In the genomic region with DNA sequence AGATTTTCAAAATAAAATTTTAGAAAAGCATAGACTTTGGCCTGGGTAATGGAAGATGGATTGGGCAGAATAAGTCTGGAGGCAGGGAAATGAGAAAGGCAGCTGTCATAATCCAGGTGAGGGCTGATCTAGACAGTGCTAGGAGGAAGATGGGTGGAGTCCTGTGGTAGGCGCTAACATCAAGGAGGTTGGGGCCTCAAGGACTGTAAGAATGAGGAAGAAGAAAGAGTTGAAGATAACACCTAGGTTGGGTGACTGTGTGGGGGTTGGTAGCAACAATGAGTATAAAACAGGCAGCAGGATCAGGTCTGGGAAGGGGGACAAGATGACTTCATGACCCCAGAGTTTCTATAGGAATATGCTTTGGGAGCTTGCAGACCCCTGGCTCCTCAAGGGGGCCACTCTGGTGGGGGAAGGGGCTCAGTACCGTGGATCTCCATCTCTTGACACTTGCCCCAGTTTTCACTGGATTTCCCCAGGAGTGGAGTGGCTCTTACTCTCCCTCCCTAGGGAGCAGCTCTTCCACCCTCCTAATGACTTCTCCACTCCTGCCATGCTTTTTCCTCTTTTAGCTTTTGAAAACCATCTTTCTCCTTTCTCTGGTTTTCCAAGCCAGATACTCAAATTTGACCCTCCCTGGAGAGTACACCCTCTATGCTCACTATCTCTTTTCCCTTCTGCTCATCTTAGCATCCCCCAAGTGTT, we compare ENCODE assay signal across 29 cellular contexts. TPM values are rescaled to one million over a fixed set of nuclear protein-coding genes. Genes with fewer than 3 reads are reported as not detected.
DNase-seq lines count a peak whose midpoint lies in the region; TF ChIP-seq lines count a peak whose summit lies in the region.
"Had no signal": no experiment of that assay in that cellular context is flagged by ENCODE, and none has a peak within 500 bp of the region (broad histone marks: within the 10 kb centered on the region; RNA-seq: fewer than 3 reads in every experiment).

No MANE protein-coding gene starts in this region.

- H3K4me3 ChIP-seq in hepatocyte (no peak overlapping the region), brain microvascular endothelial cell (ENCODE audit: low read depth, low read length) (no peak overlapping the region)
- H3K4me3 ChIP-seq: ovary, right atrium auricular region had no signal

- no peak overlapping the region for H3K4me2 ChIP-seq in hepatocyte

- peak overlapping the region; percentile 9 for H3K4me3 Mint-ChIP-seq in activated naive CD4-positive, alpha-beta T cell treated with anti-CD3 and anti-CD28 coated beads, Interleukin-2, amount 50 U/mL, for 24 hours
- H3K4me3 Mint-ChIP-seq: stimulated activated naive CD8-positive, alpha-beta T cell treated with anti-CD3 and anti-CD28 coated beads, Interleukin-15, amount 100 ng/mL, for 72 hours had no signal

- peaks cover 17% of the 10 kb centered on the region for H3K27me3 Mint-ChIP-seq in activated naive CD4-positive, alpha-beta T cell treated with anti-CD3 and anti-CD28 coated beads, Interleukin-2, amount 50 U/mL, for 24 hours

- H3K27me3 ChIP-seq in hepatocyte = peaks cover 58% of the 10 kb centered on the region
- peaks cover 47% of the 10 kb centered on the region for H3K27me3 ChIP-seq in brain microvascular endothelial cell (replicated peaks)
- H3K27me3 ChIP-seq: ovary, right atrium auricular region had no signal

- no peak overlapping the region for H2AFZ ChIP-seq in hepatocyte

- no peaks in the 10 kb centered on the region for H3K79me2 ChIP-seq in hepatocyte

- no peaks in the 10 kb centered on the region for H3K9me2 ChIP-seq in hepatocyte (replicated peaks; ENCODE audit: insufficient read depth)

- in situ Hi-C loops in brain microvascular endothelial cell (cut with HindIII; ENCODE audit: low pct_ligation_motif_present, low sequenced_read_pairs) = no loop called here

- no peaks in the 10 kb centered on the region for H3K9me3 ChIP-seq in hepatocyte (ENCODE audit: low read depth)
- H3K9me3 ChIP-seq: ovary, right atrium auricular region had no signal

- peaks cover 24% of the 10 kb centered on the region for H3K4me1 ChIP-seq in hepatocyte (ENCODE audit: insufficient read depth)

- no peaks in the 10 kb centered on the region for H3K36me3 Mint-ChIP-seq in activated naive CD4-positive, alpha-beta T cell treated with anti-CD3 and anti-CD28 coated beads, Interleukin-2, amount 50 U/mL, for 24 hours

- TF ChIP-seq CTCF in hepatocyte (IDR thresholded peaks at IDR 0.05; ENCODE audit: poor library complexity) (no peak), brain microvascular endothelial cell (IDR thresholded peaks at IDR 0.05; ENCODE audit: low read depth, low read length, missing control alignments) (no peak)

- no peak for DNase-seq in activated naive CD4-positive, alpha-beta T cell (lab: John Stamatoyannopoulos, UW)
- DNase-seq in OCI-M1 (lab: John Stamatoyannopoulos, UW) (peak; percentile 72), hepatocyte (ENCODE audit: low spot score) (peak; percentile 59), NCI-H1930 (lab: John Stamatoyannopoulos, UW) (no peak), brain microvascular endothelial cell (no peak), COLO668 (lab: John Stamatoyannopoulos, UW; ENCODE audit: unreplicated experiment) (no peak)
- no peak for DNase-seq in stimulated activated CD4-positive, alpha-beta T cell treated with anti-CD3 and anti-CD28 coated beads, Interleukin-2, amount 100 ng/mL, for 24 hours
- DNase-seq: activated CD4-positive, alpha-beta T cell treated with anti-CD3 and anti-CD28 coated beads, Interleukin-2, amount 50 U/mL, for 4 hours; activated gamma-delta T cell; anterior cingulate cortex; C1 segment of cervical spinal cord; glutamatergic neuron; HCEC 1CT; KG1; kidney glomerular epithelial cell; mammary epithelial cell; NCI-H187 treated with DMSO at 0.1 percent for 48 hours; NCI-H345; ovary; SIG-M5; stimulated activated naive CD8-positive, alpha-beta T cell treated with anti-CD3 and anti-CD28 coated beads, Interleukin-15, amount 100 ng/mL, for 72 hours; trophoblast cell; WERI-Rb-1 had no signal

- 73% methylated on average over 2 of the region's 2 CpGs for WGBS in hepatocyte (ENCODE audit: low lambda C conversion rate, missing lambda C conversion rate)

- H3K4me1 Mint-ChIP-seq in activated naive CD4-positive, alpha-beta T cell treated with anti-CD3 and anti-CD28 coated beads, Interleukin-2, amount 50 U/mL, for 24 hours = peaks cover 57% of the 10 kb centered on the region

- H3K27ac ChIP-seq in hepatocyte (no peak overlapping the region), brain microvascular endothelial cell (no peak overlapping the region)
- H3K27ac ChIP-seq: ovary, right atrium auricular region, WERI-Rb-1 had no signal

- H3K9me3 Mint-ChIP-seq in activated naive CD4-positive, alpha-beta T cell treated with anti-CD3 and anti-CD28 coated beads, Interleukin-2, amount 50 U/mL, for 24 hours = no peaks in the 10 kb centered on the region
- H3K9me3 Mint-ChIP-seq: nephron; stimulated activated naive CD8-positive, alpha-beta T cell treated with anti-CD3 and anti-CD28 coated beads, Interleukin-15, amount 100 ng/mL, for 72 hours had no signal

- H4K20me1 ChIP-seq in hepatocyte (ENCODE audit: insufficient read depth, poor library complexity, severe bottlenecking) = no peaks in the 10 kb centered on the region

- H3K27ac Mint-ChIP-seq in activated naive CD4-positive, alpha-beta T cell treated with anti-CD3 and anti-CD28 coated beads, Interleukin-2, amount 50 U/mL, for 24 hours = peak overlapping the region; percentile 44
- H3K27ac Mint-ChIP-seq: nephron had no signal

- no peaks in the 10 kb centered on the region for H3K36me3 ChIP-seq in hepatocyte (replicated peaks; ENCODE audit: insufficient read depth, low read depth)
- H3K36me3 ChIP-seq in brain microvascular endothelial cell (replicated peaks) = no peaks in the 10 kb centered on the region
- H3K36me3 ChIP-seq: ovary, right atrium auricular region, WERI-Rb-1 had no signal

RNA-seq across cellular contexts. Expression of gene TRIM31, which starts 14.8 kb away (rescaled TPM):
- 6.3 and 7.7 TPM in 2 replicates for total RNA-seq in hepatocyte
- 5.0 and 10.1 TPM in 2 replicates for polyA plus RNA-seq in hepatocyte
- total RNA-seq: cardiac septum, dermis microvascular lymphatic vessel endothelial cell, G401, mammary epithelial cell, ovary, right atrium auricular region had no signal
- polyA plus RNA-seq: ovary had no signal

RNA-seq across cellular contexts. Expression of gene RNF39, which starts 22.5 kb away (rescaled TPM):
- 0.73 and 1.1 TPM in 2 replicates for total RNA-seq in hepatocyte
- polyA plus RNA-seq in hepatocyte = 2.2 and 3.3 TPM in 2 replicates
- total RNA-seq: cardiac septum, dermis microvascular lymphatic vessel endothelial cell, G401 had no signal

RNA-seq across cellular contexts. Expression of gene PPP1R11, which starts 31.1 kb away (rescaled TPM):
- total RNA-seq in hepatocyte = 50.9 and 55.6 TPM in 2 replicates
- polyA plus RNA-seq in hepatocyte = 74.5 and 79.6 TPM in 2 replicates

RNA-seq across cellular contexts. Expression of gene POLR1H, which starts 37.0 kb away (rescaled TPM):
- 20.9 and 21.3 TPM in 2 replicates for total RNA-seq in hepatocyte
- 26.5 and 34.8 TPM in 2 replicates for polyA plus RNA-seq in hepatocyte

RNA-seq across cellular contexts. Expression of gene TRIM40, which starts 37.9 kb away (rescaled TPM):
- 0.40 and 1.0 TPM in 2 replicates for total RNA-seq in hepatocyte
- polyA plus RNA-seq in hepatocyte = 0.34 and 2.2 TPM in 2 replicates
- total RNA-seq: cardiac septum, dermis microvascular lymphatic vessel endothelial cell, G401, mammary epithelial cell, ovary, right atrium auricular region had no signal
- polyA plus RNA-seq: mammary epithelial cell, ovary had no signal

Comparison
In these comparisons a context has a peak if more than half of its experiments do, and no peak if none do; other contexts are left out.
1. DNase-seq: peak in OCI-M1 (single experiment) and hepatocyte (single experiment); none in activated naive CD4-positive, alpha-beta T cell (0 of 4), NCI-H1930 (0 of 2), brain microvascular endothelial cell (single experiment), COLO668 (single experiment) and stimulated activated CD4-positive, alpha-beta T cell treated with anti-CD3 and anti-CD28 coated beads, Interleukin-2, amount 100 ng/mL, for 24 hours (0 of 2).